Comparison of ENCODE assay signal across 12 cellular contexts in genomic region chr6:107061125-107062020, GRCh38. TPM values are rescaled to one million over a fixed set of nuclear protein-coding genes. Genes with fewer than 3 reads are reported as not detected.
DNase-seq lines count a peak whose midpoint lies in the region; ATAC-seq, FAIRE-seq and TF ChIP-seq lines count a peak whose summit lies in the region.
"Had no signal": no experiment of that assay in that cellular context is flagged by ENCODE, and none has a peak within 500 bp of the region (broad histone marks: within the 10 kb centered on the region; RNA-seq: fewer than 3 reads in every experiment).

No MANE protein-coding gene starts in this region.

- H3K4me1 Mint-ChIP-seq in activated naive CD8-positive, alpha-beta T cell treated with anti-CD3 and anti-CD28 coated beads, Interleukin-2, amount 50 U/mL, for 24 hours = peaks cover 37% of the 10 kb centered on the region
- peaks cover 10% of the 10 kb centered on the region for H3K4me1 Mint-ChIP-seq in chondrocyte (ENCODE audit: low read depth)

- no peak for FAIRE-seq in A549 (lab: Jason Lieb, UNC)
- FAIRE-seq: G401.6 had no signal

- ATAC-seq in A549 (no peak; a peak in 1 of 6 replicates), GM19035 (IDR thresholded peaks at IDR 0.05; ENCODE audit: unreplicated experiment) (peak; percentile 69), HG03066 (IDR thresholded peaks at IDR 0.05; ENCODE audit: low read depth, unreplicated experiment) (peak; percentile 71)
- ATAC-seq in activated naive CD8-positive, alpha-beta T cell treated with anti-CD3 and anti-CD28 coated beads, Interleukin-2, amount 50 U/mL, for 24 hours = peak; percentile 37

- no peaks in the 10 kb centered on the region for H3K9me3 Mint-ChIP-seq in activated naive CD8-positive, alpha-beta T cell treated with anti-CD3 and anti-CD28 coated beads, Interleukin-2, amount 50 U/mL, for 24 hours
- H3K9me3 Mint-ChIP-seq in chondrocyte (ENCODE audit: low read depth) = no peaks in the 10 kb centered on the region

- H3K4me3 Mint-ChIP-seq in activated naive CD8-positive, alpha-beta T cell treated with anti-CD3 and anti-CD28 coated beads, Interleukin-2, amount 50 U/mL, for 24 hours = peak overlapping the region; percentile 19
- no peak overlapping the region for H3K4me3 Mint-ChIP-seq in chondrocyte (ENCODE audit: unreplicated experiment)

- no peak for TF ChIP-seq CTCF in A549 (IDR thresholded peaks at IDR 0.05)
- TF ChIP-seq CTCF in chondrocyte (IDR thresholded peaks at IDR 0.05) = no peak

- 65% methylated on average over 10 of the region's 14 CpGs for WGBS in A549 (ENCODE audit: missing lambda C conversion rate)

- no peak for TF ChIP-seq RAD21 in A549 (conservative IDR thresholded peaks at IDR 0.05 in 1 of 2, IDR thresholded peaks at IDR 0.05 in 1 of 2)

- peaks cover 3% of the 10 kb centered on the region for H3K36me3 Mint-ChIP-seq in activated naive CD8-positive, alpha-beta T cell treated with anti-CD3 and anti-CD28 coated beads, Interleukin-2, amount 50 U/mL, for 24 hours (ENCODE audit: low read depth)
- no peaks in the 10 kb centered on the region for H3K36me3 Mint-ChIP-seq in chondrocyte (ENCODE audit: low read depth)

- no peaks in the 10 kb centered on the region for H3K4me1 ChIP-seq in A549

- no peaks in the 10 kb centered on the region for H3K9me3 ChIP-seq in A549
- H3K9me3 ChIP-seq: testis had no signal

- CTCF ChIA-PET in A549 (lab: Yijun Ruan, JAX) = no interaction called here

- DNase-seq in A549 (ENCODE audit: low read depth in 1 of 2, low spot score in 1 of 2) (no peak), HK-2 (ENCODE audit: unreplicated experiment) (no peak), chondrocyte (ENCODE audit: low spot score) (no peak), occipital lobe (lab: John Stamatoyannopoulos, UW) (no peak), DMS153 treated with DMSO at 0.1 percent for 48 hours (lab: John Stamatoyannopoulos, UW; ENCODE audit: unreplicated experiment) (no peak)
- DNase-seq in activated naive CD8-positive, alpha-beta T cell treated with anti-CD3 and anti-CD28 coated beads, Interleukin-2, amount 50 U/mL, for 24 hours = peak; percentile 14
- DNase-seq: NCI-H446 treated with DMSO at 0.1 percent for 48 hours, testis had no signal

- H3K27me3 Mint-ChIP-seq in activated naive CD8-positive, alpha-beta T cell treated with anti-CD3 and anti-CD28 coated beads, Interleukin-2, amount 50 U/mL, for 24 hours = peaks cover 2% of the 10 kb centered on the region
- no peaks in the 10 kb centered on the region for H3K27me3 Mint-ChIP-seq in chondrocyte (ENCODE audit: low read depth)

- no peak overlapping the region for H3K27ac ChIP-seq in A549
- H3K27ac ChIP-seq: cardiac muscle cell, testis had no signal

- no peak overlapping the region for H3K4me2 ChIP-seq in A549

- no peak overlapping the region for H3K27ac Mint-ChIP-seq in activated naive CD8-positive, alpha-beta T cell treated with anti-CD3 and anti-CD28 coated beads, Interleukin-2, amount 50 U/mL, for 24 hours
- no peak overlapping the region for H3K27ac Mint-ChIP-seq in chondrocyte (ENCODE audit: unreplicated experiment)

- TF ChIP-seq POLR2A in A549 (IDR thresholded peaks at IDR 0.05; ENCODE audit: low read length) = no peak

- no peak for TF ChIP-seq EP300 in A549 (IDR thresholded peaks at IDR 0.05)

- no peak overlapping the region for H3K4me3 ChIP-seq in A549
- H3K4me3 ChIP-seq: cardiac muscle cell, testis had no signal

- POLR2A ChIA-PET in A549 (lab: Yijun Ruan, JAX) = no interaction called here

TF ChIP-seq in A549, 52 proteins besides CTCF, POLR2A, EP300 and RAD21:
- TF ChIP-seq MAFK (IDR thresholded peaks at IDR 0.05; ENCODE audit: partially characterized antibody) (peak; percentile 4), HOXA7 (CRISPR knock-in tag; IDR thresholded peaks at IDR 0.05) (no peak)

RNA-seq across cellular contexts. Expression of gene MTRES1, which starts 33.4 kb away (rescaled TPM):
- polyA plus RNA-seq in A549 (2011; rRNA removed) = 7.5 and 11.8 TPM in 2 replicates
- 3.5 and 4.1 TPM in 2 replicates for polyA plus RNA-seq in A549 (2012; cell fraction: cytosol; rRNA removed)
- polyA plus RNA-seq in A549 (2012; cell fraction: nucleus; rRNA removed) = 2.3 and 3.5 TPM in 2 replicates
- 12.1 to 13.8 TPM (median 12.6 TPM) in 3 replicates for polyA plus RNA-seq in A549 (2017; fragmentation: RNase III; extraction: RNeasy Plus Mini Kit Qiagen cat#74134 plus additional on column Dnase treatment)
- 0.78 and 2.6 TPM in 2 replicates for polyA minus RNA-seq in A549 (2011; rRNA and poly(A)+ RNA removed)
- 15.5 to 19.0 TPM (median 18.9 TPM) in 3 replicates for total RNA-seq in chondrocyte
- total RNA-seq in occipital lobe = 28.4 TPM

RNA-seq across cellular contexts. Expression of gene BEND3, which starts 53.9 kb away (rescaled TPM):
- polyA plus RNA-seq in A549 (2011; rRNA removed) (2.2 and 2.7 TPM in 2 replicates), A549 (2017; fragmentation: RNase III; extraction: RNeasy Plus Mini Kit Qiagen cat#74134 plus additional on column Dnase treatment) (2.3 to 2.7 TPM (median 2.4 TPM) in 3 replicates)
- 2.1 and 2.9 TPM in 2 replicates for polyA plus RNA-seq in A549 (2012; cell fraction: cytosol; rRNA removed)
- polyA plus RNA-seq in A549 (2012; cell fraction: nucleus; rRNA removed) = 4.4 and 4.7 TPM in 2 replicates
- 6.4 and 6.5 TPM in 2 replicates for polyA minus RNA-seq in A549 (2011; rRNA and poly(A)+ RNA removed)
- total RNA-seq in chondrocyte (3.1 to 3.9 TPM (median 3.6 TPM) in 3 replicates), occipital lobe (6.2 TPM)

Comparison
In these comparisons a context has a peak if more than half of its experiments do, and no peak if none do; other contexts are left out.
1. ATAC-seq: peak in GM19035 (single experiment), HG03066 (single experiment) and activated naive CD8-positive, alpha-beta T cell treated with anti-CD3 and anti-CD28 coated beads, Interleukin-2, amount 50 U/mL, for 24 hours (single experiment); none in A549 (0 of 2).